8 cellular contexts compared by ENCODE assay signal in the genomic region with DNA sequence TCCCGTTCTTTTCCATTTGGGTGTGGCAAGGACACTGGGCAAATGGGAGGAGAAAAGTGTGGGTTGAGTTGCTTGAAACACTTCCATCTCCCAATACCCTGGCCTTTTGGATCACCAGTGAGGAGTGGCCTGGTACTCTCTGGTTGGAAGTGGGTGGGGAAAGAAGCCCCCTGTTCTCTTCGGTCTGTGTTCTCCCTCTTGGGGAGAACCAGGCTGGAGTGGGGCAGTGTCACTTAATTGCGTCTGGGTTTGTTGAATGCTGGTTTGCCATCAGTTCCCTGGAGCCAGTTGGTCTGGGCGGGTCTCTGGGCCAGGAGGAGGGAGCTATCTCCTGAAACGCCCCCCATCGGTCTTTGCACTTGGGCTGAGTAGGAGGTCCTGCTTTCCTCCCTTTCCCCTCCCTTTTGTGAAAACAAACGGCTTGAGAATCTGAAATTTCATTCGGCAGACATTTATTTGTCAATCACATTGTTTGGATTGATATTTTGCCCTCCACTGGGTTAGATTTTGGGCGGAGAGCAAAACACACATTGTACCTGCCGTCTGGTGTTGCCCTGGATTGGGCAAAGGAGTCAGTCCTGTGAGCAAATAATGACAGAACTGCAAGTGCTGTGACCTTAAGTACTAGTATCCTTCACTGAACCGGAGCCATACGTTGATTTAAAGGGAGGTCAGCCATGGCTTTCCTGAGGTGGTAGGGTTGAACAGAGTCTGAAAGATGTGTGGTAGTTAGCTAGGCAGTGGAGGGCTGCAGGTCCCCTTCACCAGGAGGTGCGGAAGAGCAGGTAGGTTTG. TPM values are rescaled to one million over a fixed set of nuclear protein-coding genes. Genes with fewer than 3 reads are reported as not detected.
A peak's percentile ranks its signal among the peaks of the same experiment; 100 is the strongest.
DNase-seq lines count a peak whose midpoint lies in the region; ATAC-seq and TF ChIP-seq lines count a peak whose summit lies in the region.

No MANE protein-coding gene starts in this region.

- POLR2A ChIA-PET in T-cell (lab: Charles Lee): no interaction called here

- H3K4me3 Mint-ChIP-seq in T-cell: peak overlapping the region; percentile 74 to 80 (median 78)

- H3K4me3 ChIP-seq in right cardiac atrium (ENCODE audit: low read length) (peak overlapping the region; percentile 78), spleen (peak overlapping the region in 7 of 8 donors; percentile 71 to 94 (median 88))

- H3K27me3 Mint-ChIP-seq in T-cell: peaks cover 0 to 1% of the 10 kb centered on the region in 2 donors

- no peak overlapping the region for H3K27ac ChIP-seq in right cardiac atrium (ENCODE audit: low read length)
- peak overlapping the region in 4 of 8 donors; percentile 75 to 85 (median 79) for H3K27ac ChIP-seq in spleen

- TF ChIP-seq POLR2A in spleen (IDR thresholded peaks at IDR 0.05): no peak

- H3K4me1 ChIP-seq in right cardiac atrium (ENCODE audit: control insufficient read depth, insufficient read depth, low read length) (peaks cover 17% of the 10 kb centered on the region), spleen (peaks cover 3 to 61% (median 36%) of the 10 kb centered on the region in 6 donors)

- DNase-seq in NCI-H748 (lab: John Stamatoyannopoulos, UW; ENCODE audit: unreplicated experiment) (peak; percentile 24), NCI-H748 treated with DMSO at 0.1 percent for 48 hours (lab: John Stamatoyannopoulos, UW) (no peak), T-cell (no peak), right cardiac atrium (no peak), spleen (no peak), DMS153 (lab: John Stamatoyannopoulos, UW) (no peak), T-helper 9 cell (no peak)
- no peak for DNase-seq in activated CD4-positive, CD25-positive, alpha-beta regulatory T cell (lab: John Stamatoyannopoulos, UW)

- intact Hi-C loops in right cardiac atrium (cut with DNase I) (no loop called here), spleen (cut with DNase I; ENCODE audit: low total_unique reads) (no loop called here)

- H3K4me1 Mint-ChIP-seq in T-cell: peaks cover 19 to 36% (median 24%) of the 10 kb centered on the region in 3 donors

- no peak overlapping the region for H3K27ac Mint-ChIP-seq in T-cell

- H3K27me3 ChIP-seq in right cardiac atrium (ENCODE audit: control insufficient read depth, insufficient read depth): no peaks in the 10 kb centered on the region
- peaks cover 0 to 5% (median 0%) of the 10 kb centered on the region in 7 donors for H3K27me3 ChIP-seq in spleen (replicated peaks in 1 of 7)

- ATAC-seq in T-cell (replicated peaks in 1 of 4) (no peak), right cardiac atrium (no peak)

- WGBS in right cardiac atrium: 63% methylated on average over 13 of the region's 13 CpGs
- 62 to 76% (median 72%) methylated on average over 13 of the region's 13 CpGs for WGBS in spleen, 5 donors

- H3K36me3 Mint-ChIP-seq in T-cell: no peaks in the 10 kb centered on the region

- no peak for TF ChIP-seq CTCF in spleen (IDR thresholded peaks at IDR 0.05 in 8 of 11, conservative IDR thresholded peaks at IDR 0.05 in 3 of 11)

- no peaks in the 10 kb centered on the region for H3K36me3 ChIP-seq in spleen

- no peaks in the 10 kb centered on the region for H3K9me3 ChIP-seq in right cardiac atrium (ENCODE audit: control insufficient read depth, low read length)
- H3K9me3 ChIP-seq in spleen: no peaks in the 10 kb centered on the region

- H3K9me3 Mint-ChIP-seq in T-cell: no peaks in the 10 kb centered on the region

- CTCF ChIA-PET in T-cell (lab: Charles Lee): no interaction called here

RNA-seq across cellular contexts. Expression of gene PDIA5, which starts 1.6 kb away (rescaled TPM):
- total RNA-seq in T-cell (1 to 10 TPM; 5.4 to 8.2 (median 7.0) TPM), right cardiac atrium (10 to 100 TPM in 2 of 4 donors, 1 to 10 TPM in 2; 8.8 to 11.1 (median 9.9) TPM), spleen (10 to 100 TPM; 16.9 to 30.2 (median 22.1) TPM)
- polyA plus RNA-seq in right cardiac atrium (8.3 TPM), spleen (1 to 10 TPM; 5.8 to 8.9 (median 7.3) TPM)

RNA-seq across cellular contexts. Expression of gene SEMA5B, which starts 40.9 kb away (rescaled TPM):
- total RNA-seq in T-cell (under 1 TPM in 4 of 5 donors, not detected in 1; 0.08 to 0.32 (median 0.21) TPM), right cardiac atrium (1 to 10 TPM in 3 of 4 donors, under 1 TPM in 1; 0.72 to 4.9 (median 3.1) TPM), spleen (under 1 TPM in 4 of 7 donors, not detected in 3; 0.09 to 0.63 (median 0.41) TPM)
- polyA plus RNA-seq in right cardiac atrium (3.3 TPM), spleen (under 1 TPM; 0.41 to 0.51 (median 0.41) TPM)
